In genomic region chr2:44799754-44800153, GRCh38 we compare ENCODE assay signal across 26 cellular contexts.
"Had no signal": no experiment of that assay in that cellular context is flagged by ENCODE, and none has a peak within 500 bp of the region (broad histone marks: within the 10 kb centered on the region; RNA-seq: fewer than 3 reads in every experiment).

No MANE protein-coding gene starts in this region.

- H3K4me3 Mint-ChIP-seq: mesothelial cell of epicardium; natural killer cell treated with Interleukin-12 subunit alpha and Interleukin-12 subunit beta and Interleukin-15 and Interleukin-18, amount 100 ng/mL, for 72 hours had no signal

- H3K4me3 ChIP-seq: left ventricle myocardium inferior, lung, right atrium auricular region, skin epidermis, suprapubic skin, thoracic aorta, tibial artery, upper lobe of right lung, uterus had no signal

- DNase-seq: hypothalamus; islet precursor cell; left ventricle myocardium inferior; mesendoderm; naive B cell; occipital lobe; stimulated activated CD4-positive, alpha-beta T cell treated with anti-CD3 and anti-CD28 coated beads, Interleukin-12 subunit alpha, Interleukin-12 subunit beta, amount 100 ng/mL, for 4 hours; stimulated activated CD4-positive, alpha-beta T cell treated with anti-CD3 and anti-CD28 coated beads, Interleukin-15, amount 100 ng/mL, for 24 hours; stimulated activated CD4-positive, alpha-beta T cell treated with anti-CD3 and anti-CD28 coated beads, Interleukin-2, amount 100 ng/mL, for 24 hours; stimulated activated CD4-positive, alpha-beta T cell treated with anti-CD3 and anti-CD28 coated beads, Interleukin-4, amount 100 ng/mL, for 1 hour; stimulated activated naive B cell treated with anti-CD40 and anti-IgM and Interleukin-4, amounts not matched to agents 10 μg/mL and 1 μg/mL and 100 μg/mL, for 72 hours; stimulated activated naive CD8-positive, alpha-beta T cell treated with anti-CD3 and anti-CD28 coated beads, Interleukin-15, Interleukin-2, amounts not matched to agents 100 U/mL and 50 U/mL, for 24 hours; tibial artery; trophoblast cell; upper lobe of right lung; uterus had no signal

- H3K9me3 ChIP-seq: left ventricle myocardium inferior, neutrophil, right atrium auricular region, suprapubic skin, thoracic aorta, tibial artery, upper lobe of right lung, uterus had no signal

- H3K27ac ChIP-seq: left ventricle myocardium inferior, neutrophil, right atrium auricular region, skin epidermis, suprapubic skin, thoracic aorta, tibial artery, upper lobe of right lung, uterus had no signal

- ATAC-seq: natural killer cell treated with Interleukin-12 subunit alpha and Interleukin-12 subunit beta and Interleukin-15 and Interleukin-18, amount 100 ng/mL, for 72 hours; sciatic nerve; stimulated activated naive B cell treated with anti-CD40 and anti-IgM and Interleukin-4, amounts not matched to agents 10 μg/mL and 1 μg/mL and 100 μg/mL, for 72 hours; stimulated activated naive CD8-positive, alpha-beta T cell treated with anti-CD3 and anti-CD28 coated beads, Interleukin-15, Interleukin-2, amounts not matched to agents 100 U/mL and 50 U/mL, for 24 hours; upper lobe of right lung had no signal

- H3K27ac Mint-ChIP-seq: mesothelial cell of epicardium; naive B cell; natural killer cell treated with Interleukin-12 subunit alpha and Interleukin-12 subunit beta and Interleukin-15 and Interleukin-18, amount 100 ng/mL, for 72 hours; progenitor cell of endocrine pancreas; stimulated activated naive B cell treated with anti-CD40 and anti-IgM and Interleukin-4, amounts not matched to agents 10 μg/mL and 1 μg/mL and 100 μg/mL, for 72 hours had no signal

- H3K36me3 ChIP-seq: left ventricle myocardium inferior, neutrophil, right atrium auricular region, suprapubic skin, thoracic aorta, tibial artery, upper lobe of right lung, uterus had no signal

- H3K9me3 Mint-ChIP-seq: mesothelial cell of epicardium; natural killer cell treated with Interleukin-12 subunit alpha and Interleukin-12 subunit beta and Interleukin-15 and Interleukin-18, amount 100 ng/mL, for 72 hours had no signal

- H3K36me3 Mint-ChIP-seq: mesothelial cell of epicardium; natural killer cell treated with Interleukin-12 subunit alpha and Interleukin-12 subunit beta and Interleukin-15 and Interleukin-18, amount 100 ng/mL, for 72 hours had no signal
